In the genomic region with DNA sequence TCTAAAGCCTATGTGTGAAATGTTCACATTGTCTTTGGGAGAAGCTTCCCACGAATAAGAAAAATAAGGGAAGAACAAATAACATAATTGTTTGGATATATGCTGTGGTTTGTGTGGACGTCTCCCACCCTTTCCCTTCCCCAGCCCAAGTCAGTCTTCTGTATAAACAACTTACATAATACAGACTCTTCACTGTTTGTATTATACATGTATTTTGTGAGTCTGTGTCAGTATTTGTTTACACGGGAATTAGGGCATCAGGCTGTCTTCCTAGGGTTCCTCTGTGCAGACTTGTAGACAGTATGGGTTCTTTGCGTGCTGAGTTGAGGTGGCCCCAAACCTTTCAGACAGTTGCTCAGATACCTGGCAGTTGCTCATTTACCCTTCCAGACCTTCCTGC, we compare ENCODE assay signal across 1 cellular context.
TF ChIP-seq lines count a peak whose summit lies in the region.

No MANE protein-coding gene starts in this region.

TF ChIP-seq in HepG2, 621 proteins besides CTCF, POLR2A, EP300 and RAD21 (continued from another document):
- TF ChIP-seq, protein P1, sequence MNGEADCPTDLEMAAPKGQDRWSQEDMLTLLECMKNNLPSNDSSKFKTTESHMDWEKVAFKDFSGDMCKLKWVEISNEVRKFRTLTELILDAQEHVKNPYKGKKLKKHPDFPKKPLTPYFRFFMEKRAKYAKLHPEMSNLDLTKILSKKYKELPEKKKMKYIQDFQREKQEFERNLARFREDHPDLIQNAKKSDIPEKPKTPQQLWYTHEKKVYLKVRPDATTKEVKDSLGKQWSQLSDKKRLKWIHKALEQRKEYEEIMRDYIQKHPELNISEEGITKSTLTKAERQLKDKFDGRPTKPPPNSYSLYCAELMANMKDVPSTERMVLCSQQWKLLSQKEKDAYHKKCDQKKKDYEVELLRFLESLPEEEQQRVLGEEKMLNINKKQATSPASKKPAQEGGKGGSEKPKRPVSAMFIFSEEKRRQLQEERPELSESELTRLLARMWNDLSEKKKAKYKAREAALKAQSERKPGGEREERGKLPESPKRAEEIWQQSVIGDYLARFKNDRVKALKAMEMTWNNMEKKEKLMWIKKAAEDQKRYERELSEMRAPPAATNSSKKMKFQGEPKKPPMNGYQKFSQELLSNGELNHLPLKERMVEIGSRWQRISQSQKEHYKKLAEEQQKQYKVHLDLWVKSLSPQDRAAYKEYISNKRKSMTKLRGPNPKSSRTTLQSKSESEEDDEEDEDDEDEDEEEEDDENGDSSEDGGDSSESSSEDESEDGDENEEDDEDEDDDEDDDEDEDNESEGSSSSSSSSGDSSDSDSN (CRISPR knock-in tag; IDR thresholded peaks at IDR 0.05), result no peak
- TF ChIP-seq MEIS1 (CRISPR knock-in tag; IDR thresholded peaks at IDR 0.05; ENCODE audit: borderline replicate concordance) (no peak), CBFB (CRISPR knock-in tag; IDR thresholded peaks at IDR 0.05) (no peak), ZNF776 (CRISPR knock-in tag; IDR thresholded peaks at IDR 0.05) (no peak), FOXA3 (CRISPR knock-in tag; IDR thresholded peaks at IDR 0.05) (peak; percentile 80), DPF2 (CRISPR knock-in tag; IDR thresholded peaks at IDR 0.05; ENCODE audit: borderline replicate concordance, low read depth) (no peak), RFX3 (CRISPR knock-in tag; IDR thresholded peaks at IDR 0.05) (no peak), ZNF501 (CRISPR knock-in tag; IDR thresholded peaks at IDR 0.05) (no peak), JUN (CRISPR knock-in tag; IDR thresholded peaks at IDR 0.05) (no peak), FOXP1 (IDR thresholded peaks at IDR 0.05) (no peak), FOXP1 (CRISPR knock-in tag; IDR thresholded peaks at IDR 0.05) (peak; percentile 84), FOXK1 (CRISPR knock-in tag; IDR thresholded peaks at IDR 0.05; ENCODE audit: borderline replicate concordance, low read depth) (peak; percentile 41; the same call in 1 of the 2 replicates), NFYB (CRISPR knock-in tag; IDR thresholded peaks at IDR 0.05) (no peak), THYN1 (CRISPR knock-in tag; IDR thresholded peaks at IDR 0.05; ENCODE audit: borderline replicate concordance, low read depth) (no peak), NRL (CRISPR knock-in tag; IDR thresholded peaks at IDR 0.05; ENCODE audit: borderline replicate concordance) (no peak)
- TF ChIP-seq, protein P2, sequence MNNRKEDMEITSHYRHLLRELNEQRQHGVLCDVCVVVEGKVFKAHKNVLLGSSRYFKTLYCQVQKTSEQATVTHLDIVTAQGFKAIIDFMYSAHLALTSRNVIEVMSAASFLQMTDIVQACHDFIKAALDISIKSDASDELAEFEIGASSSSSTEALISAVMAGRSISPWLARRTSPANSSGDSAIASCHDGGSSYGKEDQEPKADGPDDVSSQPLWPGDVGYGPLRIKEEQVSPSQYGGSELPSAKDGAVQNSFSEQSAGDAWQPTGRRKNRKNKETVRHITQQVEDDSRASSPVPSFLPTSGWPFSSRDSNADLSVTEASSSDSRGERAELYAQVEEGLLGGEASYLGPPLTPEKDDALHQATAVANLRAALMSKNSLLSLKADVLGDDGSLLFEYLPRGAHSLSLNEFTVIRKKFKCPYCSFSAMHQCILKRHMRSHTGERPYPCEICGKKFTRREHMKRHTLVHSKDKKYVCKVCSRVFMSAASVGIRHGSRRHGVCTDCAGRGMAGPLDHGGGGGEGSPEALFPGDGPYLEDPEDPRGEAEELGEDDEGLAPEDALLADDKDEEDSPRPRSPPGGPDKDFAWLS (CRISPR knock-in tag; IDR thresholded peaks at IDR 0.05; ENCODE audit: borderline replicate concordance), result no peak
- TF ChIP-seq, protein P3, sequence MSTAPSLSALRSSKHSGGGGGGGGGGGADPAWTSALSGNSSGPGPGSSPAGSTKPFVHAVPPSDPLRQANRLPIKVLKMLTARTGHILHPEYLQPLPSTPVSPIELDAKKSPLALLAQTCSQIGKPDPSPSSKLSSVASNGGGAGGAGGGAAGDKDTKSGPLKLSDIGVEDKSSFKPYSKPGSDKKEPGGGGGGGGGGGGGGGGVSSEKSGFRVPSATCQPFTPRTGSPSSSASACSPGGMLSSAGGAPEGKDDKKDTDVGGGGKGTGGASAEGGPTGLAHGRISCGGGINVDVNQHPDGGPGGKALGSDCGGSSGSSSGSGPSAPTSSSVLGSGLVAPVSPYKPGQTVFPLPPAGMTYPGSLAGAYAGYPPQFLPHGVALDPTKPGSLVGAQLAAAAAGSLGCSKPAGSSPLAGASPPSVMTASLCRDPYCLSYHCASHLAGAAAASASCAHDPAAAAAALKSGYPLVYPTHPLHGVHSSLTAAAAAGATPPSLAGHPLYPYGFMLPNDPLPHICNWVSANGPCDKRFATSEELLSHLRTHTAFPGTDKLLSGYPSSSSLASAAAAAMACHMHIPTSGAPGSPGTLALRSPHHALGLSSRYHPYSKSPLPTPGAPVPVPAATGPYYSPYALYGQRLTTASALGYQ (CRISPR knock-in tag; IDR thresholded peaks at IDR 0.05), result 0 out of 2 replicates have a peak, but pooled peaks have one; percentile 36
- TF ChIP-seq, protein P4, sequence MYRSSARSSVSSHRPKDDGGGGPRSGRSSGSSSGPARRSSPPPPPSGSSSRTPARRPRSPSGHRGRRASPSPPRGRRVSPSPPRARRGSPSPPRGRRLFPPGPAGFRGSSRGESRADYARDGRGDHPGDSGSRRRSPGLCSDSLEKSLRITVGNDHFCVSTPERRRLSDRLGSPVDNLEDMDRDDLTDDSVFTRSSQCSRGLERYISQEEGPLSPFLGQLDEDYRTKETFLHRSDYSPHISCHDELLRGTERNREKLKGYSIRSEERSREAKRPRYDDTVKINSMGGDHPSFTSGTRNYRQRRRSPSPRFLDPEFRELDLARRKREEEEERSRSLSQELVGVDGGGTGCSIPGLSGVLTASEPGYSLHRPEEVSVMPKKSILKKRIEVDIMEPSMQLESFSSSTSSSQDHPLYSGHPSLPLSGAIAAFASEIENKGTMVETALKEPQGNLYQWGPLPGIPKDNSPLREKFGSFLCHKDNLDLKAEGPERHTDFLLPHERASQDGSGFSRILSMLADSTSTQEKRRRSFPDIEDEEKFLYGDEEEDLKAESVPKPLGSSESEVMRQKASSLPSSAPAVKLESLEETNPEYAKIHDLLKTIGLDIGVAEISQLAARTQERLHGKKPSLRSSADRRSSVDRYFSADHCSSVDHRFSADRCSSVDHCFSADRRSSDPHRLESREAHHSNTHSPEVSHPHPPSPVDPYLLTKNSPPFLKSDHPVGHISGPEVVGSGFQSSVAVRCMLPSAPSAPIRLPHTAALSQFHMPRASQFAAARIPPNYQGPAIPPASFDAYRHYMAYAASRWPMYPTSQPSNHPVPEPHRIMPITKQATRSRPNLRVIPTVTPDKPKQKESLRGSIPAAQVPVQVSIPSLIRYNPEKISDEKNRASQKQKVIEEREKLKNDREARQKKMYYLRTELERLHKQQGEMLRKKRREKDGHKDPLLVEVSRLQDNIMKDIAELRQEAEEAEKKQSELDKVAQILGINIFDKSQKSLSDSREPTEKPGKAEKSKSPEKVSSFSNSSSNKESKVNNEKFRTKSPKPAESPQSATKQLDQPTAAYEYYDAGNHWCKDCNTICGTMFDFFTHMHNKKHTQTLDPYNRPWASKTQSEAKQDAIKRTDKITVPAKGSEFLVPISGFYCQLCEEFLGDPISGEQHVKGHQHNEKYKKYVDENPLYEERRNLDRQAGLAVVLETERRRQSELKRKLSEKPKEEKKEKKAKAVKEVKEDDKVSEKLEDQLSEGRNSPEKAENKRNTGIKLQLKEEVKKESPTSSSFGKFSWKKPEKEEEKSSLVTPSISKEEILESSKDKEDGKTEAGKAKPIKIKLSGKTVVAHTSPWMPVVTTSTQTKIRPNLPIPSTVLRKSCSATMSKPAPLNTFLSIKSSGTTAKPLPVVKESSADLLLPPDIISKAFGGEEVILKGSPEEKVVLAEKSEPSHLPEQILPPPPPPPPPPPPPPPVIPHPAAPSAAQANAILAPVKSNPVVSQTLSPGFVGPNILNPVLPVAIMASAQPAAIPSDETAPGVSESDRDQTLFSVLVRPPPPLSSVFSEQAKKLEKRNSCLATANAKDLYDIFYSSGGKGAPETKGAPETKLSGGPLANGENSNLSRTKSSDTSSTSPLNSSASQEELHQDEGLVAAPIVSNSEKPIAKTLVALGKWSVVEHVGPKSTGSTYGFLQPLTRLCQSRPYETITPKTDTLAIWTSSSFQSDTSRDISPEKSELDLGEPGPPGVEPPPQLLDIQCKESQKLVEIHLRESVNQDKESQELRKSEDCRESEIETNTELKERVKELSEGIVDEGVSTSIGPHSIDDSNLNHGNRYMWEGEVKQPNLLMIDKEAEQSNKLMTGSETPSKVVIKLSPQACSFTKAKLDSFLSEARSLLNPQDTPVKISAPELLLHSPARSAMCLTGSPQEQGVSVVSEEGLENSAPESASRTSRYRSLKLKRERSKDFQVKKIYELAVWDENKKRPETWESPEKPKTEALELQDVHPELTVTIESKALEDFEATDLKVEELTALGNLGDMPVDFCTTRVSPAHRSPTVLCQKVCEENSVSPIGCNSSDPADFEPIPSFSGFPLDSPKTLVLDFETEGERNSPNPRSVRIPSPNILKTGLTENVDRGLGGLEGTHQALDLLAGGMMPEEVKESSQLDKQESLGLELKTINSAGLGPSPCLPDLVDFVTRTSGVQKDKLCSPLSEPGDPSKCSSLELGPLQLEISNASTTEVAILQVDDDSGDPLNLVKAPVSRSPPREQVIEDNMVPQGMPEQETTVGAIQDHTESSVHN (CRISPR knock-in tag; IDR thresholded peaks at IDR 0.05), result no peak
